Comparison of ENCODE assay signal across 24 cellular contexts in the genomic region with DNA sequence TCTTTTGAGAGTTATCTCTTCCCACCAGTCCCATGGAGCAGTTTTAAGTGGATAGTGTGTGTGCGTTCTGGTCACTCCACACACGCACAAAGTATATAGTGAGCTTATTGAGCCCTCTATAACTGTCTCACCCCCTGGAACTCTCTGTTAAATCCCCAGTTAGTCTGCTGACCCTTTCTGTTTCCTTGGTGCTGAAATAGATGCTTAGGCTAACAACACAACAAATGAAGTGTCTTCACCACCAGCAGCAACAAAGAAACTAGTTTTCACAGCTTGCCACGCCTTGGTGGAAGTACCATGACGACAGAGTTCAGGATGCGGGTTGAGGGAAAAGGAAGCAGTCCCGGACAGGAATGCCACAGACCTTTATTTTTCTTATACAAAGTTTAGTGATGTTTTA.
DNase-seq lines count a peak whose midpoint lies in the region; FAIRE-seq and TF ChIP-seq lines count a peak whose summit lies in the region.
"Had no signal": no experiment of that assay in that cellular context is flagged by ENCODE, and none has a peak within 500 bp of the region (broad histone marks: within the 10 kb centered on the region; RNA-seq: fewer than 3 reads in every experiment).

No MANE protein-coding gene starts in this region.

- 0 out of 2 replicates have a peak overlapping the region, but pooled peaks have one; percentile 14 for H3K27ac ChIP-seq in 22Rv1
- H3K27ac ChIP-seq: A549; BLaER1 treated with 17β-estradiol and CSF1 and Interleukin-3, amounts not matched to agents 10 nM and 100 nM had no signal

- DNase-seq in HTR-8/SVneo (ENCODE audit: insufficient read length, low spot score) (no peak), RPMI7951 (ENCODE audit: low read depth) (peak; percentile 1), epithelial cell of esophagus (ENCODE audit: low read depth) (peak; percentile 2), erythroblast (lab: John Stamatoyannopoulos, UW) (no peak), SW 1271 (lab: John Stamatoyannopoulos, UW) (no peak)
- DNase-seq in activated effector memory CD4-positive, alpha-beta T cell treated with anti-CD3 and anti-CD28 coated beads, Interleukin-2, amount 50 U/mL, for 16 hours: no peak
- DNase-seq in activated CD8-positive, alpha-beta memory T cell treated with anti-CD3 and anti-CD28 coated beads, Interleukin-2, amount 50 U/mL, for 48 hours: no peak
- DNase-seq: 8988T, ACHN, AML-193, BE2C, Caco-2, DMS153, DND-41, GDM1, HFFc6 had no signal

- H3K4me3 ChIP-seq in epithelial cell of esophagus (ENCODE audit: low read length): no peak overlapping the region
- H3K4me3 ChIP-seq: A549; BLaER1 treated with 17β-estradiol and CSF1 and Interleukin-3, amounts not matched to agents 10 nM and 100 nM; GM23338; HAP-1 had no signal

- TF ChIP-seq POLR2A in erythroblast (IDR thresholded peaks at IDR 0.05; ENCODE audit: low read length): no peak

- no peak for TF ChIP-seq CTCF in 22Rv1 (IDR thresholded peaks at IDR 0.05)
- no peak for TF ChIP-seq CTCF in epithelial cell of esophagus (IDR thresholded peaks at IDR 0.05; ENCODE audit: insufficient read depth, low read depth, low read length, missing control alignments)

- FAIRE-seq in HTR-8/SVneo (lab: Jason Lieb, UNC): peak; percentile 23
- FAIRE-seq: A549, GM12891, GM18507, H54 had no signal

Comparison
In these comparisons a context has a peak if more than half of its experiments do, and no peak if none do; other contexts are left out.
1. DNase-seq: peak in RPMI7951 (single experiment) and epithelial cell of esophagus (single experiment); none in HTR-8/SVneo (single experiment), erythroblast (0 of 2), activated effector memory CD4-positive, alpha-beta T cell treated with anti-CD3 and anti-CD28 coated beads, Interleukin-2, amount 50 U/mL, for 16 hours (single experiment), activated CD8-positive, alpha-beta memory T cell treated with anti-CD3 and anti-CD28 coated beads, Interleukin-2, amount 50 U/mL, for 48 hours (single experiment) and SW 1271 (0 of 2).